In genomic region chr1:1358433-1359201, GRCh38 we compare ENCODE assay signal across 1 cellular context.
TF ChIP-seq lines count a peak whose summit lies in the region.

Gene MXRA8 (minus strand): TSS chr1:1358555. CDS start chr1:1358504, 51 bp downstream.

TF ChIP-seq in HepG2, 621 proteins besides CTCF, POLR2A, EP300 and RAD21 (continued from another document):
- TF ChIP-seq ARID3A (IDR thresholded peaks at IDR 0.05; ENCODE audit: low read depth, low read length) = no peak
- TF ChIP-seq PBX2 (CRISPR knock-in tag; IDR thresholded peaks at IDR 0.05) = no peak
